8 cellular contexts compared by ENCODE assay signal in the genomic region with DNA sequence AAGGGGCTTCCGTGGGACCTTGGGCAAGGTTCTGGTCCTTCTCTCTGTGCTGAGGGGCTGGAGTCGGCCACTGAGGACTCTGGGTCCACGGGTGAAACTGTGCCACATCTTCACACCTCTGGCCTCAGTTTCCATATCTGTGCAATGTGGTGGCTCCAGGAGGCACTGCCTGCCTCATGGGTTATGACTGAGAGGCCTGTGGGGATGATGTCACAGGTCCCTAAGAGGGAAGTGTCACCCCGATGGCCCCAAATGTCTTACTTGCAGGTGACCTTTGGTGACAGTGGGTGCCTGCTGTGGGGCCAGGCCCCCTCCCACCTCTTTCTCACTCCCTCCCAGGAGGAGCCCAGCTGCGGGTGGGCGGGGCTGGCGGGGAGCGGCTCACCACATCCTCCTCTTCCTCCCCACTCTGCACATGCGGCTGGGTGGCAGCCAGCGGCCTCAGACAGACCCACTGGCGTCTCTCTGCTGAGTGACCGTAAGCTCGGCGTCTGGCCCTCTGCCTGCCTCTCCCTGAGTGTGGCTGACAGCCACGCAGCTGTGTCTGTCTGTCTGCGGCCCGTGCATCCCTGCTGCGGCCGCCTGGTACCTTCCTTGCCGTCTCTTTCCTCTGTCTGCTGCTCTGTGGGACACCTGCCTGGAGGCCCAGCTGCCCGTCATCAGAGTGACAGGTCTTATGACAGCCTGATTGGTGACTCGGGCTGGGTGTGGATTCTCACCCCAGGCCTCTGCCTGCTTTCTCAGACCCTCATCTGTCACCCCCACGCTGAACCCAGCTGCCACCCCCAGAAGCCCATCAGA. TPM values are rescaled to one million over a fixed set of nuclear protein-coding genes. Genes with fewer than 3 reads are reported as not detected.
DNase-seq lines count a peak whose midpoint lies in the region; ATAC-seq, FAIRE-seq and TF ChIP-seq lines count a peak whose summit lies in the region.

A gene (plus strand): TSS at position 407 of the 801 bp plus-strand sequence. CDS start 27,898 bp downstream, outside the sequence.

- no TSS peak for BruUV-seq in A673 (replicated peaks; lab: Mats Ljungman, UMichigan)

- H3K27me3 ChIP-seq in A673 (replicated peaks; ENCODE audit: insufficient read depth, low read depth, low read length, poor library complexity) = no peaks in the 10 kb centered on the region

- no peaks in the 10 kb centered on the region for H3K36me3 ChIP-seq in A673 (ENCODE audit: insufficient read depth, low read length, poor library complexity, severe bottlenecking)

- intact Hi-C loops in A673 (cut with micrococcal nuclease; ENCODE audit: unreplicated experiment) = no loop called here
- intact Hi-C loops in left cardiac atrium (cut with DNase I) = no loop called here

- DNase-seq in A673 (ENCODE audit: low spot score) (peak; percentile 68), RCC 7860 (ENCODE audit: low spot score) (peak; percentile 88), left cardiac atrium (peak; percentile 78), DMS79 treated with DMSO at 0.1 percent for 48 hours (lab: John Stamatoyannopoulos, UW) (no peak)
- DNase-seq in activated T-helper 1 cell treated with anti-CD3 and anti-CD28 coated beads, Interleukin-2, amount 50 U/mL, for 16 hours (ENCODE audit: low read depth in 1 of 2, low spot score in 1 of 2) = peak; percentile 73 to 77
- peak; percentile 75 to 78 for DNase-seq in stimulated activated CD4-positive, alpha-beta T cell treated with anti-CD3 and anti-CD28 coated beads, Interleukin-4, amount 100 ng/mL, for 48 hours (ENCODE audit: low read depth in 2 of 2)

- TF ChIP-seq CTCF in A673 (conservative IDR thresholded peaks at IDR 0.05; ENCODE audit: low read depth, low read length) = no peak

- no peak within 1 kb of the TSS for H3K4me3 ChIP-seq in A673 (ENCODE audit: low read depth, low read length, poor library complexity, severe bottlenecking)

- peaks cover 7% of the 10 kb centered on the region for H3K4me1 ChIP-seq in A673 (ENCODE audit: insufficient read depth, low read length, poor library complexity, severe bottlenecking)

- ATAC-seq in GM18909 (IDR thresholded peaks at IDR 0.05; ENCODE audit: poor library complexity, unreplicated experiment) (peak; percentile 64), HG03103 (IDR thresholded peaks at IDR 0.05; ENCODE audit: low read depth, unreplicated experiment) (peak; percentile 49), left cardiac atrium (peak; percentile 86 to 87)

- POLR2A ChIA-PET in A673 (lab: Charles Lee; ENCODE audit: low non-redundant PET) = no interaction called here

- H3K9me3 ChIP-seq in A673 (ENCODE audit: low read depth, low read length, poor library complexity, severe bottlenecking) = no peaks in the 10 kb centered on the region

- peak; percentile 21 for FAIRE-seq in RCC 7860 (lab: Jason Lieb, UNC)

- CTCF ChIA-PET in A673 (lab: Charles Lee) = no interaction called here

- H3K27ac ChIP-seq in A673 (ENCODE audit: low read depth, low read length, poor library complexity, severe bottlenecking) = no peak within 1 kb of the TSS

RNA-seq across cellular contexts. Expression of the gene that starts here (rescaled TPM):
- 0.19 and 0.39 TPM in 2 replicates for total RNA-seq in A673 (2021)
- total RNA-seq in left cardiac atrium = under 1 TPM; 0.18 to 0.63 TPM

Comparison
In these comparisons a context has a peak if more than half of its experiments do, and no peak if none do; other contexts are left out.
1. Peak in DNase-seq in A673; RNA of the gene not detected or under 1 TPM.
2. Peak in DNase-seq and ATAC-seq in left cardiac atrium; RNA of the gene not detected or under 1 TPM.